ENCODE assay signal across 16 cellular contexts in genomic region chr10:46292573-46293023, GRCh38. TPM values are rescaled to one million over a fixed set of nuclear protein-coding genes. Genes with fewer than 3 reads are reported as not detected.
"Had no signal": no experiment of that assay in that cellular context is flagged by ENCODE, and none has a peak within 500 bp of the region (broad histone marks: within the 10 kb centered on the region; RNA-seq: fewer than 3 reads in every experiment).

No MANE protein-coding gene starts in this region.

- H3K27me3 Mint-ChIP-seq: activated naive CD8-positive, alpha-beta T cell treated with anti-CD3 and anti-CD28 coated beads, Interleukin-2, amount 50 U/mL, for 24 hours had no signal

- DNase-seq: activated CD4-positive, alpha-beta T cell treated with anti-CD3 and anti-CD28 coated beads for 4 hours; activated naive CD4-positive, alpha-beta T cell treated with Interleukin-2 at 50 U/mL for 16 hours; activated naive CD8-positive, alpha-beta T cell treated with anti-CD3 and anti-CD28 coated beads, Interleukin-2, amount 50 U/mL, for 24 hours; esophagus squamous epithelium; foreskin fibroblast; left ventricle myocardium superior; stimulated activated CD4-positive, alpha-beta T cell treated with anti-CD3 and anti-CD28 coated beads, Interleukin-2, amount 100 ng/mL, for 24 hours; stimulated activated naive B cell treated with anti-CD40 and anti-IgM and Interleukin-4, amounts not matched to agents 10 μg/mL and 1 μg/mL and 100 μg/mL, for 72 hours; T-helper 9 cell; trophoblast cell had no signal

- H3K9me3 Mint-ChIP-seq: activated naive CD8-positive, alpha-beta T cell treated with anti-CD3 and anti-CD28 coated beads, Interleukin-2, amount 50 U/mL, for 24 hours; neural crest cell; stimulated activated naive B cell treated with anti-CD40 and anti-IgM and Interleukin-4, amounts not matched to agents 10 μg/mL and 1 μg/mL and 100 μg/mL, for 72 hours had no signal

- H3K27ac ChIP-seq: ascending aorta, pancreas had no signal

- H3K27me3 ChIP-seq: ascending aorta, esophagus squamous epithelium, pancreas had no signal

- H3K4me1 Mint-ChIP-seq: activated naive CD8-positive, alpha-beta T cell treated with anti-CD3 and anti-CD28 coated beads, Interleukin-2, amount 50 U/mL, for 24 hours; stimulated activated naive B cell treated with anti-CD40 and anti-IgM and Interleukin-4, amounts not matched to agents 10 μg/mL and 1 μg/mL and 100 μg/mL, for 72 hours had no signal

- H3K36me3 ChIP-seq: ascending aorta, esophagus squamous epithelium, pancreas had no signal

- ATAC-seq: left ventricle myocardium superior; pancreas; stimulated activated naive B cell treated with anti-CD40 and anti-IgM and Interleukin-4, amounts not matched to agents 10 μg/mL and 1 μg/mL and 100 μg/mL, for 72 hours had no signal

- H3K4me1 ChIP-seq: ascending aorta, pancreas had no signal

- H3K27ac Mint-ChIP-seq: activated naive CD8-positive, alpha-beta T cell treated with anti-CD3 and anti-CD28 coated beads, Interleukin-2, amount 50 U/mL, for 24 hours; stimulated activated naive B cell treated with anti-CD40 and anti-IgM and Interleukin-4, amounts not matched to agents 10 μg/mL and 1 μg/mL and 100 μg/mL, for 72 hours had no signal

- H3K4me3 Mint-ChIP-seq: activated naive CD8-positive, alpha-beta T cell treated with anti-CD3 and anti-CD28 coated beads, Interleukin-2, amount 50 U/mL, for 24 hours; neural crest cell; stimulated activated naive B cell treated with anti-CD40 and anti-IgM and Interleukin-4, amounts not matched to agents 10 μg/mL and 1 μg/mL and 100 μg/mL, for 72 hours had no signal

- H3K36me3 Mint-ChIP-seq: stimulated activated naive B cell treated with anti-CD40 and anti-IgM and Interleukin-4, amounts not matched to agents 10 μg/mL and 1 μg/mL and 100 μg/mL, for 72 hours had no signal

- H3K4me3 ChIP-seq: ascending aorta, esophagus squamous epithelium, pancreas had no signal

- H3K9me3 ChIP-seq: ascending aorta, esophagus squamous epithelium, pancreas had no signal

RNA-seq across cellular contexts. Expression of gene ANTXRL, which starts 5.8 kb away (rescaled TPM):
- total RNA-seq: activated CD8-positive, alpha-beta memory T cell treated with anti-CD3 and anti-CD28 coated beads for 36 hours; ascending aorta; esophagus squamous epithelium; left ventricle myocardium superior; myocyte; neural crest cell; pancreas; subcutaneous adipose tissue had no signal
